19 cellular contexts compared by ENCODE assay signal in the genomic region with DNA sequence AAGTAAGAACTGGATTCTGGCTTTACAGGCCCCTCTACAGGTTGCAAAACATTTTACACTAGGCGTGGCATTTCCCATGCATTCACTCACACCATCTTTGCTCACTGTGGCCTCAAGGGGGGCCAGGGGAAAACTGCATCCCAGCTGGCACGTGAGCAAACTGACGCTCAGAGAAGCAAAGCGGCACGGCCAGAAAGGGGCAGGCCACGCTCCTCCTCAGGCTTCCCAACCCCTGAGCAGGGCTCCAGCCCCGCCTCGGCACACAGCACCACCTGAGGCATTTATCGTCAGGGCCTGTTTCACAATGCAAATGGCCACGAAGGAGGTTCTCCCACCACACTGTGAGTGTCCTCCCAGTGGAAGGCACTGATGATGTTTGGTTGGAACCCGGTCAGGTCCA.
DNase-seq lines count a peak whose midpoint lies in the region; ATAC-seq lines count a peak whose summit lies in the region.
"Had no signal": no experiment of that assay in that cellular context is flagged by ENCODE, and none has a peak within 500 bp of the region (broad histone marks: within the 10 kb centered on the region; RNA-seq: fewer than 3 reads in every experiment).

No MANE protein-coding gene starts in this region.

- no peak for ATAC-seq in HG02678 (IDR thresholded peaks at IDR 0.05; ENCODE audit: unreplicated experiment)
- ATAC-seq: GM12878, left lung, PC-3 had no signal

- POLR2A ChIA-PET in activated CD4-positive, alpha-beta memory T cell treated with anti-CD3 and anti-CD28 coated beads for 36 hours (lab: Charles Lee) = no interaction called here

- H3K4me3 Mint-ChIP-seq in activated naive CD4-positive, alpha-beta T cell treated with anti-CD3 and anti-CD28 coated beads for 36 hours = peak overlapping the region; percentile 58
- H3K4me3 Mint-ChIP-seq in activated CD4-positive, alpha-beta memory T cell treated with anti-CD3 and anti-CD28 coated beads for 36 hours = peak overlapping the region; percentile 37
- peak overlapping the region; percentile 51 for H3K4me3 Mint-ChIP-seq in stimulated activated naive CD8-positive, alpha-beta T cell treated with anti-CD3 and anti-CD28 coated beads, Interleukin-15, Interleukin-2, amounts not matched to agents 100 ng/mL and 50 ng/mL, for 24 hours
- H3K4me3 Mint-ChIP-seq: activated B cell treated with CpG ODN at 0.5 μM for 24 hours, neural progenitor cell had no signal

- no peaks in the 10 kb centered on the region for H3K27me3 Mint-ChIP-seq in activated naive CD4-positive, alpha-beta T cell treated with anti-CD3 and anti-CD28 coated beads for 36 hours (ENCODE audit: low read depth)
- no peaks in the 10 kb centered on the region for H3K27me3 Mint-ChIP-seq in activated CD4-positive, alpha-beta memory T cell treated with anti-CD3 and anti-CD28 coated beads for 36 hours
- H3K27me3 Mint-ChIP-seq in stimulated activated naive CD8-positive, alpha-beta T cell treated with anti-CD3 and anti-CD28 coated beads, Interleukin-15, Interleukin-2, amounts not matched to agents 100 ng/mL and 50 ng/mL, for 24 hours = no peaks in the 10 kb centered on the region
- H3K27me3 Mint-ChIP-seq: activated B cell treated with CpG ODN at 0.5 μM for 24 hours had no signal

- intact Hi-C loops in activated naive CD4-positive, alpha-beta T cell treated with anti-CD3 and anti-CD28 coated beads for 36 hours (cut with micrococcal nuclease) = loop anchor here (5.0 to 10.0 kb wide), 3 partner anchors 254 to 1726 kb away; partner anchors contain the start of genes CCNK and SETD3
- intact Hi-C loops in activated CD4-positive, alpha-beta memory T cell treated with anti-CD3 and anti-CD28 coated beads for 36 hours (cut with micrococcal nuclease) = loop anchor here (10.0 kb wide), 1 partner anchor 186 kb away; no protein-coding TSS in a partner anchor

- peaks cover 4% of the 10 kb centered on the region for H3K9me3 Mint-ChIP-seq in activated naive CD4-positive, alpha-beta T cell treated with anti-CD3 and anti-CD28 coated beads for 36 hours
- peaks cover 7% of the 10 kb centered on the region for H3K9me3 Mint-ChIP-seq in activated CD4-positive, alpha-beta memory T cell treated with anti-CD3 and anti-CD28 coated beads for 36 hours
- no peaks in the 10 kb centered on the region for H3K9me3 Mint-ChIP-seq in stimulated activated naive CD8-positive, alpha-beta T cell treated with anti-CD3 and anti-CD28 coated beads, Interleukin-15, Interleukin-2, amounts not matched to agents 100 ng/mL and 50 ng/mL, for 24 hours
- H3K9me3 Mint-ChIP-seq: activated B cell treated with CpG ODN at 0.5 μM for 24 hours, immature natural killer cell, neural progenitor cell had no signal

- CTCF ChIA-PET in activated naive CD4-positive, alpha-beta T cell treated with anti-CD3 and anti-CD28 coated beads for 36 hours (lab: Charles Lee) = interaction anchor here (1.3 to 3.1 kb wide), 2 partner anchors 7 to 26 kb away, joined by 3 to 13 read pairs; no protein-coding TSS in a partner anchor
- CTCF ChIA-PET in activated CD4-positive, alpha-beta memory T cell treated with anti-CD3 and anti-CD28 coated beads for 36 hours (lab: Charles Lee) = interaction anchor here (1.0 to 1.1 kb wide), 2 partner anchors 46 to 1042 kb away, joined by 3 read pairs; no protein-coding TSS in a partner anchor

- DNase-seq in activated naive CD4-positive, alpha-beta T cell treated with anti-CD3 and anti-CD28 coated beads for 36 hours = peak; percentile 78
- no peak for DNase-seq in activated naive CD4-positive, alpha-beta T cell (lab: John Stamatoyannopoulos, UW)
- DNase-seq in activated CD4-positive, alpha-beta memory T cell treated with anti-CD3 and anti-CD28 coated beads for 36 hours = peak; percentile 52
- peak; percentile 32 for DNase-seq in effector CD8-positive, alpha-beta T cell (lab: John Stamatoyannopoulos, UW)
- DNase-seq in DMS 273 (lab: John Stamatoyannopoulos, UW; ENCODE audit: unreplicated experiment) = no peak
- DNase-seq: activated B cell treated with CpG ODN at 0.5 μM for 24 hours; anterior cingulate cortex; DMS79; immature natural killer cell; left lung; MM.1S; NCI-H345; PC-3; SHP77; stimulated activated CD4-positive, alpha-beta T cell treated with anti-CD3 and anti-CD28 coated beads, Interleukin-1b, Interleukin-23, amount 100 ng/mL, for 48 hours had no signal

- peaks cover 60% of the 10 kb centered on the region for H3K36me3 Mint-ChIP-seq in activated naive CD4-positive, alpha-beta T cell treated with anti-CD3 and anti-CD28 coated beads for 36 hours (ENCODE audit: low read depth)
- H3K36me3 Mint-ChIP-seq in activated CD4-positive, alpha-beta memory T cell treated with anti-CD3 and anti-CD28 coated beads for 36 hours = peaks cover 52% of the 10 kb centered on the region
- peaks cover 41% of the 10 kb centered on the region for H3K36me3 Mint-ChIP-seq in stimulated activated naive CD8-positive, alpha-beta T cell treated with anti-CD3 and anti-CD28 coated beads, Interleukin-15, Interleukin-2, amounts not matched to agents 100 ng/mL and 50 ng/mL, for 24 hours (ENCODE audit: low read depth)

- H3K27ac Mint-ChIP-seq in activated naive CD4-positive, alpha-beta T cell treated with anti-CD3 and anti-CD28 coated beads for 36 hours = peak overlapping the region; percentile 95
- H3K27ac Mint-ChIP-seq in activated CD4-positive, alpha-beta memory T cell treated with anti-CD3 and anti-CD28 coated beads for 36 hours = peak overlapping the region; percentile 88
- peak overlapping the region; percentile 100 for H3K27ac Mint-ChIP-seq in stimulated activated naive CD8-positive, alpha-beta T cell treated with anti-CD3 and anti-CD28 coated beads, Interleukin-15, Interleukin-2, amounts not matched to agents 100 ng/mL and 50 ng/mL, for 24 hours
- H3K27ac Mint-ChIP-seq: activated B cell treated with CpG ODN at 0.5 μM for 24 hours, neural progenitor cell had no signal

- H3K4me1 Mint-ChIP-seq in activated naive CD4-positive, alpha-beta T cell treated with anti-CD3 and anti-CD28 coated beads for 36 hours (ENCODE audit: low read depth) = peaks cover 78% of the 10 kb centered on the region
- H3K4me1 Mint-ChIP-seq in activated CD4-positive, alpha-beta memory T cell treated with anti-CD3 and anti-CD28 coated beads for 36 hours (ENCODE audit: low read depth) = peaks cover 81% of the 10 kb centered on the region
- peaks cover 84% of the 10 kb centered on the region for H3K4me1 Mint-ChIP-seq in stimulated activated naive CD8-positive, alpha-beta T cell treated with anti-CD3 and anti-CD28 coated beads, Interleukin-15, Interleukin-2, amounts not matched to agents 100 ng/mL and 50 ng/mL, for 24 hours (ENCODE audit: low read depth)
- H3K4me1 Mint-ChIP-seq: activated B cell treated with CpG ODN at 0.5 μM for 24 hours had no signal

Comparison
In these comparisons a context has a peak if more than half of its experiments do, and no peak if none do; other contexts are left out.
1. DNase-seq: peak in activated naive CD4-positive, alpha-beta T cell treated with anti-CD3 and anti-CD28 coated beads for 36 hours (single experiment), activated CD4-positive, alpha-beta memory T cell treated with anti-CD3 and anti-CD28 coated beads for 36 hours (single experiment) and effector CD8-positive, alpha-beta T cell (single experiment); none in activated naive CD4-positive, alpha-beta T cell (0 of 4) and DMS 273 (single experiment).
2. Peak in every context shown above with its lines, with median percentiles within 50 percentile points of each other: H3K27ac Mint-ChIP-seq and H3K4me3 Mint-ChIP-seq.